13 cellular contexts compared by ENCODE assay signal in genomic region chr9:134185536-134186011, GRCh38. TPM values are rescaled to one million over a fixed set of nuclear protein-coding genes. Genes with fewer than 3 reads are reported as not detected.
DNase-seq lines count a peak whose midpoint lies in the region; FAIRE-seq and TF ChIP-seq lines count a peak whose summit lies in the region.
"Had no signal": no experiment of that assay in that cellular context is flagged by ENCODE, and none has a peak within 500 bp of the region (broad histone marks: within the 10 kb centered on the region; RNA-seq: fewer than 3 reads in every experiment).

No MANE protein-coding gene starts in this region.

- no peaks in the 10 kb centered on the region for H3K9me2 ChIP-seq in MM.1S (replicated peaks; ENCODE audit: insufficient read depth, low read length)

- DNase-seq in NCI-H2171 treated with DMSO at 0.1 percent for 48 hours (lab: John Stamatoyannopoulos, UW) = peak; percentile 38
- DNase-seq in NCI-H2171 (lab: John Stamatoyannopoulos, UW) = no peak
- peak; percentile 33 for DNase-seq in MM.1S
- DNase-seq in activated naive CD8-positive, alpha-beta T cell treated with anti-CD3 and anti-CD28 coated beads for 36 hours = peak; percentile 41
- DNase-seq in nephron progenitor cell = no peak
- DNase-seq in UCSD-AML1 (lab: John Stamatoyannopoulos, UW; ENCODE audit: unreplicated experiment) = no peak
- no peak for DNase-seq in activated T-helper 2 cell treated with anti-CD3 and anti-CD28 coated beads, Interferon-gamma antibody, Interleukin-2, Interleukin-4, amounts not matched to agents 10 μg/mL and 5 μg/mL and 100 μg/mL, durations not matched to agents 14 hours and 24 hours and 36 hours (ENCODE audit: low spot score)
- no peak for DNase-seq in H54 (ENCODE audit: insufficient read length, low spot score)
- DNase-seq: hippocampal formation, NCI-H2107, SIG-M5 had no signal

- H3F3A ChIP-seq in MM.1S (ENCODE audit: insufficient read depth, low read length) = peaks cover 11% of the 10 kb centered on the region

- no peaks in the 10 kb centered on the region for H3K36me3 Mint-ChIP-seq in activated naive CD8-positive, alpha-beta T cell treated with anti-CD3 and anti-CD28 coated beads for 36 hours
- no peaks in the 10 kb centered on the region for H3K36me3 Mint-ChIP-seq in nephron progenitor cell (ENCODE audit: low read depth)
- no peaks in the 10 kb centered on the region for H3K36me3 Mint-ChIP-seq in activated T-helper 2 cell treated with anti-CD3 and anti-CD28 coated beads, Interferon-gamma antibody, Interleukin-2, Interleukin-4, amounts not matched to agents 10 μg/mL and 5 μg/mL and 100 μg/mL, durations not matched to agents 14 hours and 24 hours and 36 hours (ENCODE audit: low read depth)

- H3K27ac Mint-ChIP-seq in activated naive CD8-positive, alpha-beta T cell treated with anti-CD3 and anti-CD28 coated beads for 36 hours = peak overlapping the region; percentile 78
- peak overlapping the region; percentile 48 for H3K27ac Mint-ChIP-seq in nephron progenitor cell
- no peak overlapping the region for H3K27ac Mint-ChIP-seq in activated T-helper 2 cell treated with anti-CD3 and anti-CD28 coated beads, Interferon-gamma antibody, Interleukin-2, Interleukin-4, amounts not matched to agents 10 μg/mL and 5 μg/mL and 100 μg/mL, durations not matched to agents 14 hours and 24 hours and 36 hours

- H3K4me1 ChIP-seq in MM.1S (ENCODE audit: low read length) = peaks cover 13% of the 10 kb centered on the region; the same call in 1 of the 2 replicates

- H3K4me3 Mint-ChIP-seq in activated naive CD8-positive, alpha-beta T cell treated with anti-CD3 and anti-CD28 coated beads for 36 hours = no peak overlapping the region
- H3K4me3 Mint-ChIP-seq in nephron progenitor cell = no peak overlapping the region
- H3K4me3 Mint-ChIP-seq in activated T-helper 2 cell treated with anti-CD3 and anti-CD28 coated beads, Interferon-gamma antibody, Interleukin-2, Interleukin-4, amounts not matched to agents 10 μg/mL and 5 μg/mL and 100 μg/mL, durations not matched to agents 14 hours and 24 hours and 36 hours (ENCODE audit: low read depth) = no peak overlapping the region

- peaks cover 6% of the 10 kb centered on the region for H3K4me1 Mint-ChIP-seq in activated naive CD8-positive, alpha-beta T cell treated with anti-CD3 and anti-CD28 coated beads for 36 hours
- peaks cover 59% of the 10 kb centered on the region for H3K4me1 Mint-ChIP-seq in nephron progenitor cell
- peaks cover 13% of the 10 kb centered on the region for H3K4me1 Mint-ChIP-seq in activated T-helper 2 cell treated with anti-CD3 and anti-CD28 coated beads, Interferon-gamma antibody, Interleukin-2, Interleukin-4, amounts not matched to agents 10 μg/mL and 5 μg/mL and 100 μg/mL, durations not matched to agents 14 hours and 24 hours and 36 hours (ENCODE audit: low read depth)

- no peaks in the 10 kb centered on the region for H3K9me3 ChIP-seq in MM.1S (replicated peaks; ENCODE audit: insufficient read depth, low read length)
- H3K9me3 ChIP-seq: thyroid gland had no signal

- H3K9me3 Mint-ChIP-seq in activated naive CD8-positive, alpha-beta T cell treated with anti-CD3 and anti-CD28 coated beads for 36 hours = no peaks in the 10 kb centered on the region
- peaks cover 4% of the 10 kb centered on the region for H3K9me3 Mint-ChIP-seq in nephron progenitor cell
- H3K9me3 Mint-ChIP-seq in activated T-helper 2 cell treated with anti-CD3 and anti-CD28 coated beads, Interferon-gamma antibody, Interleukin-2, Interleukin-4, amounts not matched to agents 10 μg/mL and 5 μg/mL and 100 μg/mL, durations not matched to agents 14 hours and 24 hours and 36 hours = peaks cover 8% of the 10 kb centered on the region

- H3K4me2 ChIP-seq in MM.1S (ENCODE audit: low read depth, low read length) = no peak overlapping the region

- no peak for FAIRE-seq in H54 (lab: Jason Lieb, UNC)
- FAIRE-seq: A204.1 had no signal

- no peaks in the 10 kb centered on the region for H3K79me2 ChIP-seq in MM.1S (ENCODE audit: low read length)

- H4K20me1 ChIP-seq in MM.1S (ENCODE audit: insufficient read depth, low read length) = no peaks in the 10 kb centered on the region

- TF ChIP-seq POLR2A in H54 (IDR thresholded peaks at IDR 0.05; ENCODE audit: low read depth, low read length) = no peak

- H3K36me3 ChIP-seq in MM.1S (replicated peaks; ENCODE audit: insufficient read depth, low read length) = no peaks in the 10 kb centered on the region
- H3K36me3 ChIP-seq: thyroid gland had no signal

- peaks cover 55% of the 10 kb centered on the region for H3K27me3 ChIP-seq in MM.1S (replicated peaks; ENCODE audit: insufficient read depth, low read length)
- H3K27me3 ChIP-seq: thyroid gland had no signal

- H3K4me3 ChIP-seq in MM.1S (ENCODE audit: low read length) = no peak overlapping the region
- H3K4me3 ChIP-seq: thyroid gland had no signal

- H3K27ac ChIP-seq in MM.1S (ENCODE audit: low read length) = no peak overlapping the region
- H3K27ac ChIP-seq: thyroid gland had no signal

- no peaks in the 10 kb centered on the region for H3K27me3 Mint-ChIP-seq in activated naive CD8-positive, alpha-beta T cell treated with anti-CD3 and anti-CD28 coated beads for 36 hours
- peaks cover 46% of the 10 kb centered on the region for H3K27me3 Mint-ChIP-seq in nephron progenitor cell (ENCODE audit: low read depth, poor library complexity)
- H3K27me3 Mint-ChIP-seq in activated T-helper 2 cell treated with anti-CD3 and anti-CD28 coated beads, Interferon-gamma antibody, Interleukin-2, Interleukin-4, amounts not matched to agents 10 μg/mL and 5 μg/mL and 100 μg/mL, durations not matched to agents 14 hours and 24 hours and 36 hours (ENCODE audit: low read depth) = peaks cover 5% of the 10 kb centered on the region

- H3K9ac ChIP-seq in MM.1S (ENCODE audit: low read length) = no peak overlapping the region

- H2AFZ ChIP-seq in MM.1S (ENCODE audit: low read length) = no peak overlapping the region

- intact Hi-C loops in activated T-helper 2 cell treated with anti-CD3 and anti-CD28 coated beads, Interferon-gamma antibody, Interleukin-2, Interleukin-4, amounts not matched to agents 10 μg/mL and 5 μg/mL and 100 μg/mL, durations not matched to agents 14 hours and 24 hours and 36 hours (cut with micrococcal nuclease) = no loop called here

- TF ChIP-seq CTCF in MM.1S (IDR thresholded peaks at IDR 0.05; ENCODE audit: low read length) = no peak
- no peak for TF ChIP-seq CTCF in nephron progenitor cell (IDR thresholded peaks at IDR 0.05)

RNA-seq across cellular contexts. Expression of gene RNU6ATAC, which starts 21.2 kb away (rescaled TPM):
- 10 to 100 TPM; 17.0 to 22.1 TPM for total RNA-seq in activated naive CD8-positive, alpha-beta T cell treated with anti-CD3 and anti-CD28 coated beads for 36 hours
- 44.0 and 58.7 TPM in 2 replicates for total RNA-seq in activated T-helper 2 cell treated with anti-CD3 and anti-CD28 coated beads, Interferon-gamma antibody, Interleukin-2, Interleukin-4, amounts not matched to agents 10 μg/mL and 5 μg/mL and 100 μg/mL, durations not matched to agents 14 hours and 24 hours and 36 hours
- total RNA-seq: thyroid gland had no signal

RNA-seq across cellular contexts. Expression of gene WDR5, which starts 49.7 kb away (rescaled TPM):
- 10 to 100 TPM; 64.6 to 65.6 TPM for total RNA-seq in activated naive CD8-positive, alpha-beta T cell treated with anti-CD3 and anti-CD28 coated beads for 36 hours
- total RNA-seq in activated T-helper 2 cell treated with anti-CD3 and anti-CD28 coated beads, Interferon-gamma antibody, Interleukin-2, Interleukin-4, amounts not matched to agents 10 μg/mL and 5 μg/mL and 100 μg/mL, durations not matched to agents 14 hours and 24 hours and 36 hours = 54.0 and 58.9 TPM in 2 replicates

Comparison
In these comparisons a context has a peak if more than half of its experiments do, and no peak if none do; other contexts are left out.
1. DNase-seq: peak in NCI-H2171 treated with DMSO at 0.1 percent for 48 hours (single experiment), MM.1S (single experiment) and activated naive CD8-positive, alpha-beta T cell treated with anti-CD3 and anti-CD28 coated beads for 36 hours (single experiment); none in NCI-H2171 (single experiment), nephron progenitor cell (single experiment), UCSD-AML1 (single experiment), activated T-helper 2 cell treated with anti-CD3 and anti-CD28 coated beads, Interferon-gamma antibody, Interleukin-2, Interleukin-4, amounts not matched to agents 10 μg/mL and 5 μg/mL and 100 μg/mL, durations not matched to agents 14 hours and 24 hours and 36 hours (single experiment) and H54 (single experiment).